Comparison of ENCODE assay signal across 17 cellular contexts in genomic region chr1:66576645-66577044, GRCh38. TPM values are rescaled to one million over a fixed set of nuclear protein-coding genes. Genes with fewer than 3 reads are reported as not detected.
DNase-seq lines count a peak whose midpoint lies in the region; ATAC-seq, FAIRE-seq and TF ChIP-seq lines count a peak whose summit lies in the region.
"Had no signal": no experiment of that assay in that cellular context is flagged by ENCODE, and none has a peak within 500 bp of the region (broad histone marks: within the 10 kb centered on the region; RNA-seq: fewer than 3 reads in every experiment).

No MANE protein-coding gene starts in this region.

- no peak overlapping the region for H2BK15ac ChIP-seq in mesenchymal stem cell (ENCODE audit: low read depth, poor library complexity, severe bottlenecking)

- peak overlapping the region in 1 of 2 experiments; percentile 15 for H3K4ac ChIP-seq in mesenchymal stem cell (ENCODE audit: low read depth in 1 of 2, low read length in 2 of 2)

- peak overlapping the region; percentile 14 to 90 for H3K18ac ChIP-seq in mesenchymal stem cell (ENCODE audit: low read depth in 1 of 2, low read length in 2 of 2)

- no peak overlapping the region for H4K91ac ChIP-seq in mesenchymal stem cell (ENCODE audit: low read length)

- H2BK12ac ChIP-seq in mesenchymal stem cell (ENCODE audit: low read length in 2 of 2) = peak overlapping the region; percentile 12 to 75

- H3K4me2 ChIP-seq in mesenchymal stem cell (ENCODE audit: low read length, poor library complexity, severe bottlenecking) = no peak overlapping the region

- H4K8ac ChIP-seq in mesenchymal stem cell (ENCODE audit: low read length) = peak overlapping the region; percentile 24

- H2BK120ac ChIP-seq in mesenchymal stem cell (ENCODE audit: low read depth, low read length) = no peak overlapping the region

- no peak overlapping the region for H2BK5ac ChIP-seq in mesenchymal stem cell (ENCODE audit: low read depth, low read length, poor library complexity, severe bottlenecking)

- H3K27ac ChIP-seq in adrenal gland (peak overlapping the region in 1 of 5 donors; percentile 4), mesenchymal stem cell (ENCODE audit: low read length, poor library complexity, severe bottlenecking) (no peak overlapping the region), small intestine (ENCODE audit: low read depth in 1 of 2, low read length in 1 of 2) (no peak overlapping the region)
- H3K27ac ChIP-seq: breast epithelium, ovary had no signal

- peak overlapping the region in 1 of 2 experiments; percentile 52 for H3K23ac ChIP-seq in mesenchymal stem cell (ENCODE audit: low read length in 2 of 2)

- H3K27me3 ChIP-seq in adrenal gland (no peaks in the 10 kb centered on the region), mesenchymal stem cell (ENCODE audit: control insufficient read depth in 1 of 2, insufficient read depth in 1 of 2, low read length in 2 of 2) (no peaks in the 10 kb centered on the region), small intestine (ENCODE audit: control insufficient read depth in 2 of 2, insufficient read depth in 2 of 2, low read length in 2 of 2) (no peaks in the 10 kb centered on the region)
- H3K27me3 ChIP-seq: breast epithelium, ovary had no signal

- peak; percentile 20 for DNase-seq in DMS79 treated with DMSO at 0.1 percent for 48 hours (lab: John Stamatoyannopoulos, UW)
- no peak for DNase-seq in DMS79 (lab: John Stamatoyannopoulos, UW)
- peak; percentile 65 for DNase-seq in M059J (ENCODE audit: low read depth)
- peak in 4 of 7 donors; percentile 18 to 37 (median 26) for DNase-seq in adrenal gland
- DNase-seq in mesenchymal stem cell = peak; percentile 74
- DNase-seq in NCI-H748 (lab: John Stamatoyannopoulos, UW; ENCODE audit: unreplicated experiment) = no peak
- no peak for DNase-seq in small intestine
- DNase-seq: activated CD4-positive, alpha-beta T cell treated with anti-CD3 and anti-CD28 coated beads for 36 hours; GF-D8; NCI-H446 treated with DMSO at 0.1 percent for 48 hours had no signal

- TF ChIP-seq CTCF in adrenal gland (IDR thresholded peaks at IDR 0.05) = no peak

- peaks cover 0 to 5% of the 10 kb centered on the region in 2 donors for H3K4me1 ChIP-seq in adrenal gland (replicated peaks in 1 of 2)
- H3K4me1 ChIP-seq in mesenchymal stem cell (ENCODE audit: control insufficient read depth, insufficient read depth, low read depth, low read length) = peaks cover 3% of the 10 kb centered on the region
- peaks cover 0 to 2% of the 10 kb centered on the region in 2 donors for H3K4me1 ChIP-seq in small intestine (ENCODE audit: control insufficient read depth in 2 of 2, insufficient read depth in 1 of 2, low read depth in 1 of 2, low read length in 1 of 2)
- H3K4me1 ChIP-seq: breast epithelium had no signal

- intact Hi-C loops in adrenal gland (cut with DNase I) = no loop called here

- WGBS in adrenal gland, 4 donors = 7 to 24% (median 11%) methylated on average over 1 of the region's 1 CpG
- WGBS in mesenchymal stem cell = no CpG with 5 or more reads among the region's 1 CpG
- WGBS in small intestine, 3 donors = 5 to 33% (median 23%) methylated on average over 1 of the region's 1 CpG

- H3K4me3 ChIP-seq in adrenal gland (no peak overlapping the region), mesenchymal stem cell (ENCODE audit: insufficient read depth in 1 of 2, low read depth in 1 of 2, low read length in 2 of 2) (no peak overlapping the region), small intestine (ENCODE audit: low read depth in 1 of 2, low read length in 2 of 2) (no peak overlapping the region)
- H3K4me3 ChIP-seq: breast epithelium, ovary had no signal

- peak overlapping the region; percentile 30 for H3K9ac ChIP-seq in mesenchymal stem cell (ENCODE audit: low read length)

- no peak for FAIRE-seq in small intestine (lab: Jason Lieb, UNC)
- FAIRE-seq: A204.1 had no signal

- peaks cover 18% of the 10 kb centered on the region for H3K79me1 ChIP-seq in mesenchymal stem cell (replicated peaks; ENCODE audit: low read length, poor library complexity, severe bottlenecking)

- H2AK5ac ChIP-seq in mesenchymal stem cell (ENCODE audit: low read length, severe bottlenecking) = no peak overlapping the region

- no peak for ATAC-seq in GM21786 (IDR thresholded peaks at IDR 0.05; ENCODE audit: unreplicated experiment)
- ATAC-seq: activated CD4-positive, alpha-beta T cell treated with anti-CD3 and anti-CD28 coated beads for 36 hours; activated T-helper 17 cell treated with anti-CD3 and anti-CD28 coated beads, Interleukin-2, amount 50 U/mL, for 72 hours; left lobe of liver had no signal

- no peak for TF ChIP-seq POLR2A in adrenal gland (IDR thresholded peaks at IDR 0.05)

- H3K9me3 ChIP-seq in adrenal gland (replicated peaks in 1 of 3) (no peaks in the 10 kb centered on the region), mesenchymal stem cell (ENCODE audit: control insufficient read depth, low read length) (no peaks in the 10 kb centered on the region), small intestine (ENCODE audit: control insufficient read depth, low read depth) (no peaks in the 10 kb centered on the region)
- H3K9me3 ChIP-seq: breast epithelium, ovary had no signal

- H3K36me3 ChIP-seq in adrenal gland (replicated peaks in 1 of 2) (no peaks in the 10 kb centered on the region), mesenchymal stem cell (ENCODE audit: control insufficient read depth in 1 of 2, insufficient read depth in 2 of 2, low read depth in 1 of 2, low read length in 2 of 2) (no peaks in the 10 kb centered on the region), small intestine (ENCODE audit: control insufficient read depth in 2 of 2, insufficient read depth in 2 of 2, low read length in 2 of 2) (peaks cover 0 to 2% of the 10 kb centered on the region in 2 donors)
- H3K36me3 ChIP-seq: breast epithelium, ovary had no signal

- H2AFZ ChIP-seq in mesenchymal stem cell (ENCODE audit: low read depth, low read length) = no peak overlapping the region

- no peak overlapping the region for H3K14ac ChIP-seq in mesenchymal stem cell (ENCODE audit: low read length in 2 of 2)

RNA-seq across cellular contexts. Expression of gene SGIP1, which starts 42.7 kb away (rescaled TPM):
- total RNA-seq in M059J (2014; rRNA removed; shearing (Covaris generic)) = 3.9 and 5.8 TPM in 2 replicates
- total RNA-seq in adrenal gland = 1 to 10 TPM in 3 of 8 donors, under 1 TPM in 4, not detected in 1; 0.52 to 7.1 (median 0.88) TPM
- polyA plus RNA-seq in adrenal gland (1 to 10 TPM; 2.2 to 8.4 (median 6.3) TPM), small intestine (1 to 10 TPM in 1 of 3 donors, not detected in 2; 2.2 TPM)
- polyA plus RNA-seq in mesenchymal stem cell (2013, experiment 1 of 2) = 104 TPM
- 103 TPM for polyA plus RNA-seq in mesenchymal stem cell (2013, experiment 2 of 2)
- total RNA-seq: activated T-helper 17 cell treated with anti-CD3 and anti-CD28 coated beads, Interleukin-2, amount 50 U/mL, for 72 hours; HT-29 had no signal

Comparison
In these comparisons a context has a peak if more than half of its experiments do, and no peak if none do; other contexts are left out.
1. DNase-seq: peak in DMS79 treated with DMSO at 0.1 percent for 48 hours (single experiment), M059J (single experiment), adrenal gland (4 of 7) and mesenchymal stem cell (single experiment); none in DMS79 (single experiment), NCI-H748 (single experiment) and small intestine (single experiment).